ENCODE assay signal across 23 cellular contexts in the genomic region with DNA sequence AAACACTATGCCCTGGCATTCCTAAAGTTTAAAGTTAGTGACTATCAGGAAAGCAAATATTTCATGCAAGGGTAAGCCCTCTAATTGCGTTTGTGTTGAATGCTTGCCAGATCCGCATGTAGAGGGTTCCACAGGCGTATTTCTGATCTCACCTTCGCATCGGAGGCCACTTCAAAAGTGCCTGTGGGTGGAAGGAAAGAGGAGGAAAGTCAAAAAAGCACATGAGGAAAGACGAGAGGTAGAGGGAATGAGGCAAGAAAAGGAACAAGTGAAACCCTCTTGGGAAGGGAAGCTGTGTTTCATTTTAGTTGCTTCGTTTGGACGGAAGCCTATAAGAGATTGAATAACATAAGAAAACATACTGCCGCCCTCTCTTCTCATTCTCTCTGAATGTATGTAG.
DNase-seq lines count a peak whose midpoint lies in the region; ATAC-seq and TF ChIP-seq lines count a peak whose summit lies in the region.
"Had no signal": no experiment of that assay in that cellular context is flagged by ENCODE, and none has a peak within 500 bp of the region (broad histone marks: within the 10 kb centered on the region; RNA-seq: fewer than 3 reads in every experiment).

No MANE protein-coding gene starts in this region.

- no peak for TF ChIP-seq EP300 in stomach (IDR thresholded peaks at IDR 0.05)

- TF ChIP-seq CTCF in chondrocyte (IDR thresholded peaks at IDR 0.05) (no peak), stomach (IDR thresholded peaks at IDR 0.05) (no peak), GM10266 (IDR thresholded peaks at IDR 0.05; ENCODE audit: control insufficient read depth, insufficient read depth, low read depth, missing control alignments) (no peak)

- H3K36me3 ChIP-seq in skeletal muscle satellite cell (ENCODE audit: insufficient read depth, low read length) (no peaks in the 10 kb centered on the region), stomach (no peaks in the 10 kb centered on the region)

- H3K4me3 ChIP-seq in skeletal muscle satellite cell (ENCODE audit: low read length) (peak overlapping the region; percentile 4), stomach (no peak overlapping the region)
- H3K4me3 ChIP-seq: psoas muscle, SK-N-MC had no signal

- intact Hi-C loops in stomach (cut with DNase I; ENCODE audit: low total_unique reads): no loop called here

- ATAC-seq in GM18868 (IDR thresholded peaks at IDR 0.05; ENCODE audit: unreplicated experiment): no peak
- ATAC-seq: activated naive CD8-positive, alpha-beta T cell treated with anti-CD3 and anti-CD28 coated beads, Interleukin-2, amount 50 U/mL, for 24 hours; Panc1; psoas muscle; stimulated activated naive CD8-positive, alpha-beta T cell treated with anti-CD3 and anti-CD28 coated beads, Interleukin-15, Interleukin-2, amounts not matched to agents 100 U/mL and 50 U/mL, for 24 hours had no signal

- peaks cover 36% of the 10 kb centered on the region for H3K4me1 Mint-ChIP-seq in chondrocyte (ENCODE audit: low read depth)
- H3K4me1 Mint-ChIP-seq: activated naive CD8-positive, alpha-beta T cell treated with anti-CD3 and anti-CD28 coated beads, Interleukin-2, amount 50 U/mL, for 24 hours had no signal

- peaks cover 2% of the 10 kb centered on the region for H3K9me3 Mint-ChIP-seq in chondrocyte (ENCODE audit: low read depth)
- H3K9me3 Mint-ChIP-seq: activated T-helper 2 cell treated with anti-CD3 and anti-CD28 coated beads, Interferon-gamma antibody, Interleukin-2, Interleukin-4, amounts not matched to agents 10 μg/mL and 5 μg/mL and 100 μg/mL, durations not matched to agents 14 hours and 24 hours and 36 hours had no signal

- H3K27me3 ChIP-seq in skeletal muscle satellite cell (ENCODE audit: control insufficient read depth, insufficient read depth, low read length) (no peaks in the 10 kb centered on the region), stomach (no peaks in the 10 kb centered on the region)

- peaks cover under 1% of the 10 kb centered on the region for H3K4me1 ChIP-seq in skeletal muscle satellite cell (ENCODE audit: control insufficient read depth, insufficient read depth, low read length)
- peaks cover 0 to 16% (median 7%) of the 10 kb centered on the region in 4 donors for H3K4me1 ChIP-seq in stomach
- H3K4me1 ChIP-seq: psoas muscle had no signal

- no peak overlapping the region for H3K9ac ChIP-seq in skeletal muscle satellite cell (ENCODE audit: low read depth, low read length)

- peak in 2 of 3 experiments; percentile 3 to 40 for DNase-seq in NCI-H1417 (lab: John Stamatoyannopoulos, UW)
- DNase-seq in NCI-H1417 treated with DMSO at 0.1 percent for 48 hours (lab: John Stamatoyannopoulos, UW): no peak
- DNase-seq in chondrocyte (ENCODE audit: low spot score): no peak
- peak; percentile 63 for DNase-seq in kidney tubule cell (ENCODE audit: low spot score)
- no peak for DNase-seq in stomach
- DNase-seq in GM10266 (ENCODE audit: extremely low spot score): no peak
- DNase-seq: activated CD4-positive, alpha-beta T cell treated with anti-CD3 and anti-CD28 coated beads for 1 hour; activated naive CD8-positive, alpha-beta T cell treated with anti-CD3 and anti-CD28 coated beads, Interleukin-2, amount 50 U/mL, for 24 hours; central memory CD4-positive, alpha-beta T cell; DMS79 treated with DMSO at 0.1 percent for 48 hours; effector memory CD4-positive, alpha-beta T cell; foreskin melanocyte; naive B cell; NCI-H187 treated with DMSO at 0.1 percent for 48 hours; psoas muscle; stimulated activated naive CD8-positive, alpha-beta T cell treated with anti-CD3 and anti-CD28 coated beads, Interleukin-15, Interleukin-2, amounts not matched to agents 100 U/mL and 50 U/mL, for 24 hours; T-helper 9 cell had no signal

- H3K4me3 Mint-ChIP-seq in chondrocyte (ENCODE audit: unreplicated experiment): peak overlapping the region; percentile 63
- H3K4me3 Mint-ChIP-seq: activated naive CD8-positive, alpha-beta T cell treated with anti-CD3 and anti-CD28 coated beads, Interleukin-2, amount 50 U/mL, for 24 hours; naive B cell had no signal

- no peak for TF ChIP-seq POLR2A in stomach (IDR thresholded peaks at IDR 0.05)

- WGBS in stomach, 5 donors: 36 to 77% (median 68%) methylated on average over 9 of the region's 9 CpGs

- peak overlapping the region; percentile 71 for H3K4me2 ChIP-seq in skeletal muscle satellite cell (ENCODE audit: low read length)

- peak overlapping the region; percentile 86 for H3K27ac Mint-ChIP-seq in chondrocyte (ENCODE audit: unreplicated experiment)
- H3K27ac Mint-ChIP-seq: activated naive CD8-positive, alpha-beta T cell treated with anti-CD3 and anti-CD28 coated beads, Interleukin-2, amount 50 U/mL, for 24 hours; activated T-helper 2 cell treated with anti-CD3 and anti-CD28 coated beads, Interferon-gamma antibody, Interleukin-2, Interleukin-4, amounts not matched to agents 10 μg/mL and 5 μg/mL and 100 μg/mL, durations not matched to agents 14 hours and 24 hours and 36 hours; naive B cell had no signal

- no peaks in the 10 kb centered on the region for H3K9me3 ChIP-seq in skeletal muscle satellite cell (replicated peaks; ENCODE audit: low read length)
- H3K9me3 ChIP-seq in stomach: no peaks in the 10 kb centered on the region
- H3K9me3 ChIP-seq: psoas muscle had no signal

- H3K27me3 Mint-ChIP-seq in chondrocyte (ENCODE audit: low read depth): no peaks in the 10 kb centered on the region
- H3K27me3 Mint-ChIP-seq: activated naive CD8-positive, alpha-beta T cell treated with anti-CD3 and anti-CD28 coated beads, Interleukin-2, amount 50 U/mL, for 24 hours had no signal

- H3K27ac ChIP-seq in stomach: no peak overlapping the region
- H3K27ac ChIP-seq: C4-2B, psoas muscle, SK-N-MC had no signal

- H3K36me3 Mint-ChIP-seq in chondrocyte (ENCODE audit: low read depth): no peaks in the 10 kb centered on the region
- H3K36me3 Mint-ChIP-seq: naive B cell had no signal

Comparison
In these comparisons a context has a peak if more than half of its experiments do, and no peak if none do; other contexts are left out.
1. DNase-seq: peak in NCI-H1417 (2 of 3) and kidney tubule cell (single experiment); none in NCI-H1417 treated with DMSO at 0.1 percent for 48 hours (single experiment), chondrocyte (single experiment), stomach (single experiment) and GM10266 (single experiment).